In genomic region chr2:236852977-236853374, GRCh38 we compare ENCODE assay signal across 17 cellular contexts.
DNase-seq lines count a peak whose midpoint lies in the region; ATAC-seq and TF ChIP-seq lines count a peak whose summit lies in the region.
"Had no signal": no experiment of that assay in that cellular context is flagged by ENCODE, and none has a peak within 500 bp of the region (broad histone marks: within the 10 kb centered on the region; RNA-seq: fewer than 3 reads in every experiment).

No MANE protein-coding gene starts in this region.

- H3K4me3 ChIP-seq in fibroblast of the aortic adventitia (ENCODE audit: low read depth, low read length) = no peak overlapping the region

- no peak for TF ChIP-seq CTCF in fibroblast of the aortic adventitia (IDR thresholded peaks at IDR 0.05; ENCODE audit: insufficient read depth, low read length)
- TF ChIP-seq CTCF in omental fat pad (IDR thresholded peaks at IDR 0.05) = no peak

- ATAC-seq in omental fat pad (ENCODE audit: low FRiP score) = peak; percentile 33
- no peak for ATAC-seq in HG03139 (IDR thresholded peaks at IDR 0.05; ENCODE audit: unreplicated experiment)
- ATAC-seq in HG02885 (IDR thresholded peaks at IDR 0.05; ENCODE audit: poor library complexity, unreplicated experiment) = no peak

- peak; percentile 27 for DNase-seq in EH (ENCODE audit: low read depth)
- peak; percentile 17 for DNase-seq in SK-N-DZ (ENCODE audit: low spot score)
- peak; percentile 31 for DNase-seq in fibroblast of the aortic adventitia (ENCODE audit: low read depth)
- no peak for DNase-seq in omental fat pad (ENCODE audit: low spot score)
- DNase-seq in RKO (ENCODE audit: low spot score) = no peak
- no peak for DNase-seq in RPMI8226
- DNase-seq: BE2C; CD4-positive, CD25-positive, alpha-beta regulatory T cell; COR-L47; DMS 273 treated with DMSO at 0.1 percent for 48 hours; GDM1; HCEC 1CT; MM.1S; NCI-H1105; NCI-H1694 had no signal

Comparison
In these comparisons a context has a peak if more than half of its experiments do, and no peak if none do; other contexts are left out.
1. DNase-seq: peak in EH (single experiment), SK-N-DZ (single experiment) and fibroblast of the aortic adventitia (single experiment); none in omental fat pad (single experiment), RKO (single experiment) and RPMI8226 (single experiment).